12 cellular contexts compared by ENCODE assay signal in genomic region chr4:176964116-176964691, GRCh38.
DNase-seq lines count a peak whose midpoint lies in the region; ATAC-seq, FAIRE-seq and TF ChIP-seq lines count a peak whose summit lies in the region.
"Had no signal": no experiment of that assay in that cellular context is flagged by ENCODE, and none has a peak within 500 bp of the region (broad histone marks: within the 10 kb centered on the region; RNA-seq: fewer than 3 reads in every experiment).

No MANE protein-coding gene starts in this region.

- H3K4me1 ChIP-seq in OCI-LY7 (ENCODE audit: insufficient read depth, low read length, poor library complexity, severe bottlenecking): no peaks in the 10 kb centered on the region

- no peak overlapping the region for H3K4me2 ChIP-seq in OCI-LY7 (ENCODE audit: low read length)

- no peaks in the 10 kb centered on the region for H3K79me2 ChIP-seq in OCI-LY7 (ENCODE audit: insufficient read depth, low read depth, low read length)

- no peaks in the 10 kb centered on the region for H3K4me1 Mint-ChIP-seq in activated T-cell treated with anti-CD3 and anti-CD28 coated beads, Interleukin-2, amount 50 U/mL, for 24 hours (ENCODE audit: low read depth)

- H3K36me3 Mint-ChIP-seq in activated T-cell treated with anti-CD3 and anti-CD28 coated beads, Interleukin-2, amount 50 U/mL, for 24 hours (ENCODE audit: low read depth): no peaks in the 10 kb centered on the region
- H3K36me3 Mint-ChIP-seq: activated naive CD4-positive, alpha-beta T cell treated with anti-CD3 and anti-CD28 coated beads, Interleukin-2, amount 50 U/mL, for 72 hours had no signal

- no peak overlapping the region for H3K27ac ChIP-seq in OCI-LY7 (ENCODE audit: low read depth, low read length, poor library complexity, severe bottlenecking)

- CTCF ChIA-PET in HEK293T (lab: Yijun Ruan, JAX) (interaction anchor here (0.5 to 2.3 kb wide), 3 partner anchors 78 to 99 kb away, joined by 3 to 8 read pairs (median 3); no protein-coding TSS in a partner anchor), OCI-LY7 (lab: Charles Lee; ENCODE audit: unreplicated experiment) (no interaction called here)

- no peaks in the 10 kb centered on the region for H3K9me3 ChIP-seq in OCI-LY7 (ENCODE audit: low read length)

- no peak for DNase-seq in D721Med (ENCODE audit: insufficient read length, low spot score)
- DNase-seq in HEK293T (ENCODE audit: extremely low spot score): peak; percentile 19
- peak; percentile 1 for DNase-seq in OCI-LY7 (ENCODE audit: low spot score)
- DNase-seq in fibroblast of mammary gland (ENCODE audit: low read depth): peak; percentile 25
- no peak for DNase-seq in left ventricle myocardium superior
- no peak for DNase-seq in activated T-cell treated with anti-CD3 and anti-CD28 coated beads, Interleukin-2, amount 50 U/mL, for 24 hours
- no peak for DNase-seq in NCI-H226
- DNase-seq: hippocampal formation had no signal

- FAIRE-seq in D721Med (lab: Jason Lieb, UNC): no peak
- FAIRE-seq: G401.6, TTC549 had no signal

- H3K4me3 Mint-ChIP-seq in activated T-cell treated with anti-CD3 and anti-CD28 coated beads, Interleukin-2, amount 50 U/mL, for 24 hours: no peak overlapping the region

- no peaks in the 10 kb centered on the region for H3K27me3 Mint-ChIP-seq in activated T-cell treated with anti-CD3 and anti-CD28 coated beads, Interleukin-2, amount 50 U/mL, for 24 hours

- ATAC-seq in left ventricle myocardium superior (no peak), esophagus mucosa (no peak)
- ATAC-seq: activated naive CD4-positive, alpha-beta T cell treated with anti-CD3 and anti-CD28 coated beads, Interleukin-2, amount 50 U/mL, for 72 hours had no signal

- no TSS peak for BruUV-seq in OCI-LY7 (replicated peaks; lab: Mats Ljungman, UMichigan)

- no peaks in the 10 kb centered on the region for H4K20me1 ChIP-seq in OCI-LY7 (ENCODE audit: insufficient read depth, low read length)

- POLR2A ChIA-PET in HEK293T (lab: Yijun Ruan, JAX): no interaction called here
- POLR2A ChIA-PET in OCI-LY7 (lab: Charles Lee): interaction anchor here (0.7 kb wide), 1 partner anchor 97 kb away, joined by 4 read pairs; no protein-coding TSS in a partner anchor

- H3K27ac Mint-ChIP-seq in activated T-cell treated with anti-CD3 and anti-CD28 coated beads, Interleukin-2, amount 50 U/mL, for 24 hours: no peak overlapping the region
- H3K27ac Mint-ChIP-seq: activated naive CD4-positive, alpha-beta T cell treated with anti-CD3 and anti-CD28 coated beads, Interleukin-2, amount 50 U/mL, for 72 hours had no signal

- TF ChIP-seq CTCF in D721Med (IDR thresholded peaks at IDR 0.05; ENCODE audit: insufficient read depth, missing control alignments): peak; percentile 49
- TF ChIP-seq CTCF in OCI-LY7 (conservative IDR thresholded peaks at IDR 0.05; ENCODE audit: low read length): peak; percentile 66
- peak; percentile 38 for TF ChIP-seq CTCF in fibroblast of mammary gland (conservative IDR thresholded peaks at IDR 0.05; ENCODE audit: control insufficient read depth, insufficient read depth, low read depth, low read length)

- H3K9me2 ChIP-seq in OCI-LY7 (ENCODE audit: insufficient read depth, low read length): no peaks in the 10 kb centered on the region

- intact Hi-C loops in OCI-LY7 (cut with micrococcal nuclease; ENCODE audit: unreplicated experiment): no loop called here
- intact Hi-C loops in left ventricle myocardium superior (cut with micrococcal nuclease): no loop called here

- no peak overlapping the region for H2AFZ ChIP-seq in OCI-LY7 (ENCODE audit: low read length)

- H3K4me3 ChIP-seq in OCI-LY7 (ENCODE audit: low read depth, low read length, poor library complexity, severe bottlenecking): no peak overlapping the region
- no peak overlapping the region for H3K4me3 ChIP-seq in fibroblast of mammary gland (ENCODE audit: control insufficient read depth, low read depth, low read length)

- H3K9me3 Mint-ChIP-seq in activated T-cell treated with anti-CD3 and anti-CD28 coated beads, Interleukin-2, amount 50 U/mL, for 24 hours: no peaks in the 10 kb centered on the region

- H3K36me3 ChIP-seq in OCI-LY7 (ENCODE audit: insufficient read depth, low read length): no peaks in the 10 kb centered on the region

TF ChIP-seq in HEK293T, 16 proteins besides CTCF, POLR2A, EP300 and RAD21:
- no peak for TF ChIP-seq NFRKB (IDR thresholded peaks at IDR 0.05)
- no peak for TF ChIP-seq L3MBTL2 (conservative IDR thresholded peaks at IDR 0.05)
- no peak for TF ChIP-seq CTBP1 (IDR thresholded peaks at IDR 0.05; ENCODE audit: borderline replicate concordance)
- TF ChIP-seq SUZ12 (IDR thresholded peaks at IDR 0.05): no peak
- TF ChIP-seq, protein P1, sequence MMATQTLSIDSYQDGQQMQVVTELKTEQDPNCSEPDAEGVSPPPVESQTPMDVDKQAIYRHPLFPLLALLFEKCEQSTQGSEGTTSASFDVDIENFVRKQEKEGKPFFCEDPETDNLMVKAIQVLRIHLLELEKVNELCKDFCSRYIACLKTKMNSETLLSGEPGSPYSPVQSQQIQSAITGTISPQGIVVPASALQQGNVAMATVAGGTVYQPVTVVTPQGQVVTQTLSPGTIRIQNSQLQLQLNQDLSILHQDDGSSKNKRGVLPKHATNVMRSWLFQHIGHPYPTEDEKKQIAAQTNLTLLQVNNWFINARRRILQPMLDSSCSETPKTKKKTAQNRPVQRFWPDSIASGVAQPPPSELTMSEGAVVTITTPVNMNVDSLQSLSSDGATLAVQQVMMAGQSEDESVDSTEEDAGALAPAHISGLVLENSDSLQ (IDR thresholded peaks at IDR 0.05): no peak
- no peak for TF ChIP-seq FOXM1 (IDR thresholded peaks at IDR 0.05; ENCODE audit: borderline replicate concordance)

Comparison
In these comparisons a context has a peak if more than half of its experiments do, and no peak if none do; other contexts are left out.
1. DNase-seq: peak in HEK293T (single experiment), OCI-LY7 (single experiment) and fibroblast of mammary gland (single experiment); none in D721Med (single experiment), left ventricle myocardium superior (single experiment), activated T-cell treated with anti-CD3 and anti-CD28 coated beads, Interleukin-2, amount 50 U/mL, for 24 hours (single experiment) and NCI-H226 (single experiment).
2. Peak in every context shown above with its lines, with median percentiles within 50 percentile points of each other: CTCF ChIP-seq.